14 cellular contexts compared by ENCODE assay signal in the genomic region with DNA sequence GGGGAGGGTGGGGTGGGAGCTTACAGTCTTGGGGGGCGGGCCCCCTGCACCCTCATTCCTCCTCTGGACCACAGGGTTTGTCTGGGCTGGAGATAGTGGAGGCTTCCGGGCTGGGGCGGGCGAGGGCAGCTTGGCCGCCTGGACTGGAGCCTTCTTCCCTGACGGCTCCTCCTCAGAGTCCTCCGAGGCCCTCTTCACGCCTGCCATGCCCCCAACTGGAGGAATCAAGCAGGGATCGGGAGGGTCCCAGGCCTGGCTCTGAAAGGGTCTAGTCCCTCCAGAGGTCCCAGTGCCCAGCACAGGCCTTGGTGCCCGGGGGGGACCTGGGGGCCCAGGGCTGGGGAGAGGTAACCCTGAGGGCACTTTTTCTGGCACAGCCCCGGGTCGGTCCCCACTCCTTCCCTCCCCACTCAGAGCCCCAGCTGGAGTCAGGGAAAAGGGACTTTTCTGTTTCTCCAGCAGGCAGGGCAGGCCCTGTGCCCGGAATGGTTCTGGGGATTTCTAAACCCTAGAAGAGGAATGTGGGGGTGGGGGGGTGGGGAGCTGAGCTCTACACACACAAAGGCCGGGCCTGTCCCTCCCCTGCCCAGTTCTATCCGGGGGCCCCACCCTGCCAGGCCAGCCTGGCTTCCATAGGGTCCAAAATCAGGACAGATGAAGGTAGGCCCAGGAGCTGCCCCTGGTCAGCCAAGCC. TPM values are rescaled to one million over a fixed set of nuclear protein-coding genes. Genes with fewer than 3 reads are reported as not detected.
DNase-seq lines count a peak whose midpoint lies in the region; ATAC-seq and TF ChIP-seq lines count a peak whose summit lies in the region.
"Had no signal": no experiment of that assay in that cellular context is flagged by ENCODE, and none has a peak within 500 bp of the region (broad histone marks: within the 10 kb centered on the region; RNA-seq: fewer than 3 reads in every experiment).

No MANE protein-coding gene starts in this region.

- H3K27me3 Mint-ChIP-seq in stimulated activated naive CD8-positive, alpha-beta T cell treated with anti-CD3 and anti-CD28 coated beads, Interleukin-15, amount 100 ng/mL, for 72 hours = no peaks in the 10 kb centered on the region
- H3K27me3 Mint-ChIP-seq: activated naive CD8-positive, alpha-beta T cell had no signal

- no peak for DNase-seq in stimulated activated naive CD8-positive, alpha-beta T cell treated with anti-CD3 and anti-CD28 coated beads, Interleukin-15, amount 100 ng/mL, for 72 hours
- no peak for DNase-seq in stimulated activated naive CD8-positive, alpha-beta T cell treated with anti-CD3 and anti-CD28 coated beads, Interleukin-15, Interleukin-2, amounts not matched to agents 100 U/mL and 50 U/mL, for 24 hours
- DNase-seq in fibroblast of the aortic adventitia (ENCODE audit: low read depth) = peak; percentile 58
- no peak for DNase-seq in omental fat pad (ENCODE audit: low spot score)
- DNase-seq in GOT3 (lab: John Stamatoyannopoulos, UW) = no peak
- DNase-seq in activated CD4-positive, alpha-beta T cell treated with anti-CD3 and anti-CD28 coated beads, Interleukin-2, amount 50 U/mL, for 1 hour = no peak
- no peak for DNase-seq in NCI-H187 treated with DMSO at 0.1 percent for 48 hours (lab: John Stamatoyannopoulos, UW)
- DNase-seq: ACHN; activated CD8-positive, alpha-beta memory T cell treated with anti-CD3 and anti-CD28 coated beads, Interleukin-2, amount 50 U/mL, for 4 hours; islet precursor cell had no signal

- H3K27ac Mint-ChIP-seq in stimulated activated naive CD8-positive, alpha-beta T cell treated with anti-CD3 and anti-CD28 coated beads, Interleukin-15, amount 100 ng/mL, for 72 hours = no peak overlapping the region
- H3K27ac Mint-ChIP-seq: activated naive CD8-positive, alpha-beta T cell; WTC11 had no signal

- ATAC-seq in stimulated activated naive CD8-positive, alpha-beta T cell treated with anti-CD3 and anti-CD28 coated beads, Interleukin-15, amount 100 ng/mL, for 72 hours = peak; percentile 19
- ATAC-seq in stimulated activated naive CD8-positive, alpha-beta T cell treated with anti-CD3 and anti-CD28 coated beads, Interleukin-15, Interleukin-2, amounts not matched to agents 100 U/mL and 50 U/mL, for 24 hours = no peak
- ATAC-seq in omental fat pad (ENCODE audit: low FRiP score) (peak; percentile 20), GM19035 (IDR thresholded peaks at IDR 0.05; ENCODE audit: unreplicated experiment) (no peak)
- ATAC-seq: WTC11 had no signal

- no peak overlapping the region for H3K4me3 ChIP-seq in fibroblast of the aortic adventitia (ENCODE audit: low read depth, low read length)
- H3K4me3 ChIP-seq: coronary artery had no signal

- no peak overlapping the region for H3K4me3 Mint-ChIP-seq in stimulated activated naive CD8-positive, alpha-beta T cell treated with anti-CD3 and anti-CD28 coated beads, Interleukin-15, amount 100 ng/mL, for 72 hours
- H3K4me3 Mint-ChIP-seq: activated naive CD8-positive, alpha-beta T cell; WTC11 had no signal

- H3K4me1 Mint-ChIP-seq in stimulated activated naive CD8-positive, alpha-beta T cell treated with anti-CD3 and anti-CD28 coated beads, Interleukin-15, amount 100 ng/mL, for 72 hours = no peaks in the 10 kb centered on the region
- H3K4me1 Mint-ChIP-seq: WTC11 had no signal

- H3K9me3 Mint-ChIP-seq in stimulated activated naive CD8-positive, alpha-beta T cell treated with anti-CD3 and anti-CD28 coated beads, Interleukin-15, amount 100 ng/mL, for 72 hours = no peaks in the 10 kb centered on the region
- H3K9me3 Mint-ChIP-seq: WTC11 had no signal

- TF ChIP-seq CTCF in fibroblast of the aortic adventitia (IDR thresholded peaks at IDR 0.05; ENCODE audit: insufficient read depth, low read length) = no peak
- TF ChIP-seq CTCF in omental fat pad (IDR thresholded peaks at IDR 0.05) = no peak

RNA-seq across cellular contexts. Expression of a gene that starts 11.6 kb away (rescaled TPM):
- total RNA-seq in fibroblast of the aortic adventitia (ENCODE audit: low replicate concordance) (21.5 and 28.9 TPM in 2 replicates), omental fat pad (10 to 100 TPM in 2 of 4 donors, 1 to 10 TPM in 2; 4.4 to 16.6 (median 9.3) TPM)

RNA-seq across cellular contexts. Expression of a gene that starts 56.5 kb away (rescaled TPM):
- total RNA-seq in fibroblast of the aortic adventitia (ENCODE audit: low replicate concordance) (44.2 and 53.1 TPM in 2 replicates), omental fat pad (10 to 100 TPM; 22.4 to 39.4 (median 32.0) TPM)

Comparison
In these comparisons a context has a peak if more than half of its experiments do, and no peak if none do; other contexts are left out.
1. ATAC-seq: peak in stimulated activated naive CD8-positive, alpha-beta T cell treated with anti-CD3 and anti-CD28 coated beads, Interleukin-15, amount 100 ng/mL, for 72 hours (single experiment) and omental fat pad (single experiment); none in stimulated activated naive CD8-positive, alpha-beta T cell treated with anti-CD3 and anti-CD28 coated beads, Interleukin-15, Interleukin-2, amounts not matched to agents 100 U/mL and 50 U/mL, for 24 hours (single experiment) and GM19035 (single experiment).